28 cellular contexts compared by ENCODE assay signal in the genomic region with DNA sequence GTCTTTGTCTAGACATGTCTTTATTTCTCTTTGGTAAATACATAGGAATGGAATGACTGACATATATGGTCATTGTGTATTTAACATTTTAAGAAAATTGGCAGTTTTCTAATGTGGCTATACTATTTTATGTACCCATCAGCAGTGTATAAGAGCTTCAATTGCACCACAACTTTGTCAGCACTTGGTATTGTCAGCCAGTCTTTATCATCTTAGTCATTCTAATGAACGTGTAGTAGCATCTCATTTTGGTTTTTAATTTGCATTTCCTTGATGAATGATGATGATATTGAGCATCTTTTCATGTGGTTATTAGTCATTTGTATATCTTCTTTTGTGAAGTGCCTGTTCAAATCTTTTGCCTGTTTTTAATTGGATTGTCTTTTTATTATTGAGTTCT.
"Had no signal": no experiment of that assay in that cellular context is flagged by ENCODE, and none has a peak within 500 bp of the region (broad histone marks: within the 10 kb centered on the region; RNA-seq: fewer than 3 reads in every experiment).

No MANE protein-coding gene starts in this region.

- H3K27ac ChIP-seq: neural progenitor cell, ovary, parathyroid adenoma, psoas muscle, skin epidermis, spleen, stomach, thoracic aorta, thyroid gland, tibial nerve, upper lobe of left lung, vagina had no signal

- H3K4me2 ChIP-seq: neural progenitor cell, smooth muscle cell had no signal

- H3K9ac ChIP-seq: neural progenitor cell, parathyroid adenoma had no signal

- ATAC-seq: naive thymus-derived CD8-positive, alpha-beta T cell; psoas muscle; right cardiac atrium; sciatic nerve; stimulated activated effector memory CD8-positive, alpha-beta T cell treated with anti-CD3 and anti-CD28 coated beads, Interleukin-12 subunit alpha, Interleukin-12 subunit beta, amount 100 ng/mL, for 72 hours; stimulated activated naive B cell treated with anti-CD40 and anti-IgM and Interleukin-4, amounts not matched to agents 10 μg/mL and 1 μg/mL and 100 μg/mL, for 72 hours had no signal

- H3K27me3 ChIP-seq: neural progenitor cell, ovary, spleen, stomach, thyroid gland, tibial nerve, upper lobe of left lung, vagina had no signal

- H3K4me3 ChIP-seq: neural progenitor cell, ovary, psoas muscle, skin epidermis, smooth muscle cell, spleen, stomach, thoracic aorta, thyroid gland, tibial nerve, upper lobe of left lung, vagina had no signal

- H3K4me1 ChIP-seq: neural progenitor cell, parathyroid adenoma, psoas muscle, spleen, stomach, thyroid gland, tibial nerve, upper lobe of left lung, vagina had no signal

- H3K27ac Mint-ChIP-seq: naive thymus-derived CD8-positive, alpha-beta T cell; nephron; progenitor cell of endocrine pancreas; stimulated activated effector memory CD8-positive, alpha-beta T cell treated with anti-CD3 and anti-CD28 coated beads, Interleukin-12 subunit alpha, Interleukin-12 subunit beta, amount 100 ng/mL, for 72 hours; stimulated activated naive B cell treated with anti-CD40 and anti-IgM and Interleukin-4, amounts not matched to agents 10 μg/mL and 1 μg/mL and 100 μg/mL, for 72 hours; stimulated activated naive CD8-positive, alpha-beta T cell treated with anti-CD3 and anti-CD28 coated beads, Interleukin-15, Interleukin-2, amounts not matched to agents 100 ng/mL and 50 ng/mL, for 24 hours had no signal

- H3K4me3 Mint-ChIP-seq: naive thymus-derived CD8-positive, alpha-beta T cell; nephron; neural progenitor cell; stimulated activated effector memory CD8-positive, alpha-beta T cell treated with anti-CD3 and anti-CD28 coated beads, Interleukin-12 subunit alpha, Interleukin-12 subunit beta, amount 100 ng/mL, for 72 hours; stimulated activated naive B cell treated with anti-CD40 and anti-IgM and Interleukin-4, amounts not matched to agents 10 μg/mL and 1 μg/mL and 100 μg/mL, for 72 hours; stimulated activated naive CD8-positive, alpha-beta T cell treated with anti-CD3 and anti-CD28 coated beads, Interleukin-15, Interleukin-2, amounts not matched to agents 100 ng/mL and 50 ng/mL, for 24 hours had no signal

- H3K36me3 Mint-ChIP-seq: stimulated activated effector memory CD8-positive, alpha-beta T cell treated with anti-CD3 and anti-CD28 coated beads, Interleukin-12 subunit alpha, Interleukin-12 subunit beta, amount 100 ng/mL, for 72 hours had no signal

- H3K9me3 ChIP-seq: ovary, thoracic aorta, thyroid gland, upper lobe of left lung, vagina had no signal

- H3K27me3 Mint-ChIP-seq: progenitor cell of endocrine pancreas; stimulated activated naive B cell treated with anti-CD40 and anti-IgM and Interleukin-4, amounts not matched to agents 10 μg/mL and 1 μg/mL and 100 μg/mL, for 72 hours; stimulated activated naive CD8-positive, alpha-beta T cell treated with anti-CD3 and anti-CD28 coated beads, Interleukin-15, Interleukin-2, amounts not matched to agents 100 ng/mL and 50 ng/mL, for 24 hours had no signal

- H3K4me1 Mint-ChIP-seq: naive thymus-derived CD8-positive, alpha-beta T cell; nephron; stimulated activated effector memory CD8-positive, alpha-beta T cell treated with anti-CD3 and anti-CD28 coated beads, Interleukin-12 subunit alpha, Interleukin-12 subunit beta, amount 100 ng/mL, for 72 hours; stimulated activated naive B cell treated with anti-CD40 and anti-IgM and Interleukin-4, amounts not matched to agents 10 μg/mL and 1 μg/mL and 100 μg/mL, for 72 hours had no signal

- H2AFZ ChIP-seq: neural progenitor cell, parathyroid adenoma had no signal

- H3K79me2 ChIP-seq: parathyroid adenoma had no signal

- H3K36me3 ChIP-seq: neural progenitor cell, ovary, spleen, stomach, thoracic aorta, thyroid gland, upper lobe of left lung, vagina had no signal

- DNase-seq: naive thymus-derived CD8-positive, alpha-beta T cell; occipital lobe; ovary; posterior cingulate gyrus; psoas muscle; right cardiac atrium; spleen; stimulated activated CD4-positive, alpha-beta T cell treated with anti-CD3 and anti-CD28 coated beads, Interleukin-12 subunit alpha, Interleukin-12 subunit beta, amount 100 ng/mL, for 4 hours; stimulated activated CD4-positive, alpha-beta T cell treated with anti-CD3 and anti-CD28 coated beads, Interleukin-1b, Interleukin-23, amount 100 ng/mL, for 48 hours; stimulated activated CD4-positive, alpha-beta T cell treated with anti-CD3 and anti-CD28 coated beads, Interleukin-4, amount 100 ng/mL, for 1 hour; stimulated activated naive B cell treated with anti-CD40 and anti-IgM and Interleukin-4, amounts not matched to agents 10 μg/mL and 1 μg/mL and 100 μg/mL, for 72 hours; stimulated activated naive CD4-positive, alpha-beta T cell treated with Interleukin-2 at 50 U/mL for 16 hours; stomach; thyroid gland; trophoblast cell; upper lobe of left lung had no signal
